Comparison of ENCODE assay signal across 8 cellular contexts in the genomic region with DNA sequence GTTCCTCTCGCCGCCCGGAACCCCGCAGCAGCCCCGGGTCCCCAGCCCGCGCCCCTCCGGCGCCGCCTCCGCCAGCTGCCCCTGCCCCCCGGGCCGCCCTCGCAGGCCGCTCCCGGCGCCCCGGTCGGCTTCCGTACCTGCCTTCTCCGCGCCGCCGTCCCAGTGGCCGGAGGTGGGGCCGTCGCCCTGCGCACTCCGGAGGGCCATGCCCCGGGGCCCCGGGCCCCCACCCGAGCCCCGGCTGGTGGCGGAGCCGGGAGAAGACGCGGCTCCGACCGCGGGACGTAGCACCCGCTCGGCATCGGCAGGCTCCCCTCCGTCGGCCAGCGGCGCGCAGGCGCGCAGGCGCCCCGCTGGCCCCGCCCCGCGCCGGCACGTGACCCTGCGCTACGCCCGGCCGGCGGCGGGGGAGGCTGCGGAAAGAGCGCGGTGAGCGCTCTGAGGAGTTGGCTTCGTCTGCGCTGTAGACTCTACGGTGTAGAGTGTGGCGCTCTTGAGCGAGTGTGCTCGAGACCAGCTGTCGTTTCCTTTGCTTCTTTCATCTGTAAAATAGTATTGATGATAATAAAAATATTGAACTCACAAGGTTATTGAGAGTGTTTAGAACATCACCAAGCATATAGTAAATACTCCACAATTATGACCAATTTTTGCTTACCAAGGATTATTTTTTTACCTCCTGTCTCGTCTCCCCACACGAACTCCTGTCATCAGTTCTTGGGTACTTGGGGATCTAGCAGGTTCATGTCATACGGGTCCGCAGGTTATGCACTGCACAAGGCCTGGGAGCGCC. TPM values are rescaled to one million over a fixed set of nuclear protein-coding genes. Genes with fewer than 3 reads are reported as not detected.
A peak's percentile ranks its signal among the peaks of the same experiment; 100 is the strongest.
DNase-seq lines count a peak whose midpoint lies in the region; ATAC-seq and TF ChIP-seq lines count a peak whose summit lies in the region.

A gene with protein sequence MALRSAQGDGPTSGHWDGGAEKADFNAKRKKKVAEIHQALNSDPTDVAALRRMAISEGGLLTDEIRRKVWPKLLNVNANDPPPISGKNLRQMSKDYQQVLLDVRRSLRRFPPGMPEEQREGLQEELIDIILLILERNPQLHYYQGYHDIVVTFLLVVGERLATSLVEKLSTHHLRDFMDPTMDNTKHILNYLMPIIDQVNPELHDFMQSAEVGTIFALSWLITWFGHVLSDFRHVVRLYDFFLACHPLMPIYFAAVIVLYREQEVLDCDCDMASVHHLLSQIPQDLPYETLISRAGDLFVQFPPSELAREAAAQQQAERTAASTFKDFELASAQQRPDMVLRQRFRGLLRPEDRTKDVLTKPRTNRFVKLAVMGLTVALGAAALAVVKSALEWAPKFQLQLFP (minus strand): TSS at position 335 of the 793 bp plus-strand sequence. CDS start 128 bp downstream, at position 207.

- H3K9me3 Mint-ChIP-seq in activated T-cell treated with anti-CD3 and anti-CD28 coated beads, Interleukin-2, amount 50 U/mL, for 24 hours = no peaks in the 10 kb centered on the region

- DNase-seq in DND-41 = peak; percentile 90
- peak; percentile 90 for DNase-seq in activated T-cell treated with anti-CD3 and anti-CD28 coated beads, Interleukin-2, amount 50 U/mL, for 24 hours
- no peak for DNase-seq in esophagus muscularis mucosa (ENCODE audit: extremely low spot score)
- DNase-seq in stimulated activated CD8-positive, alpha-beta memory T cell treated with anti-CD3 and anti-CD28 coated beads, Interleukin-7, amount 100 ng/mL, for 4 hours (ENCODE audit: low read depth in 2 of 2) = peak; percentile 61 to 82

- H4K20me1 ChIP-seq in DND-41 (ENCODE audit: insufficient read depth, low read length) (peaks cover 44% of the 10 kb centered on the region), KMS-11 (ENCODE audit: insufficient read depth) (peaks cover 7% of the 10 kb centered on the region)

- peaks cover 29% of the 10 kb centered on the region for H3K36me3 Mint-ChIP-seq in activated T-cell treated with anti-CD3 and anti-CD28 coated beads, Interleukin-2, amount 50 U/mL, for 24 hours (ENCODE audit: low read depth)

- no peak for TF ChIP-seq POLR2A in esophagus muscularis mucosa (IDR thresholded peaks at IDR 0.05; ENCODE audit: low read depth)

- H3K27me3 ChIP-seq in DND-41 (ENCODE audit: insufficient read depth, low read length, poor library complexity) = no peaks in the 10 kb centered on the region
- H3K27me3 ChIP-seq in KMS-11 (ENCODE audit: insufficient read depth, low read depth) = no peaks in the 10 kb centered on the region
- H3K27me3 ChIP-seq in esophagus muscularis mucosa = no peaks in the 10 kb centered on the region
- no peaks in the 10 kb centered on the region for H3K27me3 ChIP-seq in muscle layer of duodenum (ENCODE audit: low read depth, low read length)

- H3K4me1 ChIP-seq in DND-41 (ENCODE audit: insufficient read depth, low read length) (peaks cover 36% of the 10 kb centered on the region), KMS-11 (ENCODE audit: low read depth, poor library complexity, severe bottlenecking) (peaks cover 27% of the 10 kb centered on the region), esophagus muscularis mucosa (peaks cover 33 to 49% (median 41%) of the 10 kb centered on the region in 4 donors), muscle layer of duodenum (ENCODE audit: control insufficient read depth in 1 of 2, insufficient read depth in 2 of 2, low read length in 2 of 2) (peaks cover 12 to 41% of the 10 kb centered on the region in 2 donors)

- WGBS in esophagus muscularis mucosa = 2% methylated on average over 13 of the region's 80 CpGs

- peak within 1 kb of the TSS; percentile 60 to 78; a peak in 3 of 4 replicates for H3K4me3 ChIP-seq in DND-41 (ENCODE audit: low read depth in 1 of 2, low read length in 2 of 2)
- H3K4me3 ChIP-seq in KMS-11 (IDR thresholded peaks at IDR 0.05; ENCODE audit: insufficient read depth, low read depth, low read length) = no peak within 1 kb of the TSS
- H3K4me3 ChIP-seq in esophagus muscularis mucosa = peak within 1 kb of the TSS; percentile 68 to 86 (median 76)
- H3K4me3 ChIP-seq in muscle layer of duodenum (ENCODE audit: low read depth in 1 of 2, low read length in 2 of 2) = peak within 1 kb of the TSS; percentile 87 to 94

- H3K27ac ChIP-seq in DND-41 (ENCODE audit: low read length) (peak within 1 kb of the TSS; percentile 79), KMS-11 (peak within 1 kb of the TSS; percentile 60), esophagus muscularis mucosa (replicated peaks in 1 of 4) (peak within 1 kb of the TSS; percentile 89 to 98 (median 96)), muscle layer of duodenum (ENCODE audit: low read length) (peak within 1 kb of the TSS; percentile 80)

- H3K27me3 Mint-ChIP-seq in activated T-cell treated with anti-CD3 and anti-CD28 coated beads, Interleukin-2, amount 50 U/mL, for 24 hours = no peaks in the 10 kb centered on the region

- H3K36me3 ChIP-seq in DND-41 (ENCODE audit: insufficient read depth, low read length) (no peaks in the 10 kb centered on the region; the same call in 1 of the 2 replicates), KMS-11 (ENCODE audit: insufficient read depth) (no peaks in the 10 kb centered on the region), esophagus muscularis mucosa (no peaks in the 10 kb centered on the region), muscle layer of duodenum (ENCODE audit: control insufficient read depth in 1 of 2, insufficient read depth in 2 of 2, low read length in 2 of 2) (no peaks in the 10 kb centered on the region)

- H3K79me2 ChIP-seq in DND-41 (ENCODE audit: insufficient read depth, low read length) (peaks cover 49% of the 10 kb centered on the region), KMS-11 (ENCODE audit: insufficient read depth, low read depth) (peaks cover 43% of the 10 kb centered on the region)

- H3K4me2 ChIP-seq in DND-41 (ENCODE audit: insufficient read depth, low read length) (peak within 1 kb of the TSS; percentile 90), KMS-11 (peak within 1 kb of the TSS; percentile 94)

- H3K4me1 Mint-ChIP-seq in activated T-cell treated with anti-CD3 and anti-CD28 coated beads, Interleukin-2, amount 50 U/mL, for 24 hours (ENCODE audit: low read depth) = peaks cover 47% of the 10 kb centered on the region

- peak within 1 kb of the TSS; percentile 70 for H3K9ac ChIP-seq in DND-41 (ENCODE audit: low read depth, low read length)
- H3K9ac ChIP-seq in KMS-11 = peak within 1 kb of the TSS; percentile 61; the same call in 1 of the 2 replicates

- intact Hi-C loops in esophagus muscularis mucosa (cut with DNase I) = loop anchor here (2.0 to 5.0 kb wide), 2 partner anchors 55 to 114 kb away; a partner anchor contains a TSS

- H3K27ac Mint-ChIP-seq in activated T-cell treated with anti-CD3 and anti-CD28 coated beads, Interleukin-2, amount 50 U/mL, for 24 hours = peak within 1 kb of the TSS; percentile 96

- no peak for TF ChIP-seq EP300 in esophagus muscularis mucosa (IDR thresholded peaks at IDR 0.05)

- TF ChIP-seq CTCF in DND-41 (IDR thresholded peaks at IDR 0.05; ENCODE audit: borderline replicate concordance, extremely low read depth, low read length, poor library complexity, severe bottlenecking) (peak; percentile 62), KMS-11 (conservative IDR thresholded peaks at IDR 0.05; ENCODE audit: low read depth, low read length) (no peak), esophagus muscularis mucosa (IDR thresholded peaks at IDR 0.05) (peak in 2 of 3 experiments; percentile 9 to 17)

- H3K9me3 ChIP-seq in DND-41 (ENCODE audit: insufficient read depth, low read length, severe bottlenecking) (peaks cover 2% of the 10 kb centered on the region), esophagus muscularis mucosa (no peaks in the 10 kb centered on the region), muscle layer of duodenum (ENCODE audit: control insufficient read depth in 1 of 2, low read length in 2 of 2) (no peaks in the 10 kb centered on the region)

- H2AFZ ChIP-seq in DND-41 (ENCODE audit: low read depth, low read length) (peak within 1 kb of the TSS; percentile 90), KMS-11 (ENCODE audit: low read depth) (peak within 1 kb of the TSS; percentile 83)

- H3K4me3 Mint-ChIP-seq in activated T-cell treated with anti-CD3 and anti-CD28 coated beads, Interleukin-2, amount 50 U/mL, for 24 hours = peak within 1 kb of the TSS; percentile 95

- peak; percentile 96 for ATAC-seq in DND-41 (ENCODE audit: insufficient read depth, low read depth)
- peak; percentile 90 for ATAC-seq in GM21786 (IDR thresholded peaks at IDR 0.05; ENCODE audit: unreplicated experiment)

TF ChIP-seq in PFSK-1, 5 proteins besides CTCF, POLR2A, EP300 and RAD21:
- peak; percentile 83 for TF ChIP-seq TAF1 (IDR thresholded peaks at IDR 0.05; ENCODE audit: borderline replicate concordance, insufficient read depth, low read length)
- TF ChIP-seq, protein P1, sequence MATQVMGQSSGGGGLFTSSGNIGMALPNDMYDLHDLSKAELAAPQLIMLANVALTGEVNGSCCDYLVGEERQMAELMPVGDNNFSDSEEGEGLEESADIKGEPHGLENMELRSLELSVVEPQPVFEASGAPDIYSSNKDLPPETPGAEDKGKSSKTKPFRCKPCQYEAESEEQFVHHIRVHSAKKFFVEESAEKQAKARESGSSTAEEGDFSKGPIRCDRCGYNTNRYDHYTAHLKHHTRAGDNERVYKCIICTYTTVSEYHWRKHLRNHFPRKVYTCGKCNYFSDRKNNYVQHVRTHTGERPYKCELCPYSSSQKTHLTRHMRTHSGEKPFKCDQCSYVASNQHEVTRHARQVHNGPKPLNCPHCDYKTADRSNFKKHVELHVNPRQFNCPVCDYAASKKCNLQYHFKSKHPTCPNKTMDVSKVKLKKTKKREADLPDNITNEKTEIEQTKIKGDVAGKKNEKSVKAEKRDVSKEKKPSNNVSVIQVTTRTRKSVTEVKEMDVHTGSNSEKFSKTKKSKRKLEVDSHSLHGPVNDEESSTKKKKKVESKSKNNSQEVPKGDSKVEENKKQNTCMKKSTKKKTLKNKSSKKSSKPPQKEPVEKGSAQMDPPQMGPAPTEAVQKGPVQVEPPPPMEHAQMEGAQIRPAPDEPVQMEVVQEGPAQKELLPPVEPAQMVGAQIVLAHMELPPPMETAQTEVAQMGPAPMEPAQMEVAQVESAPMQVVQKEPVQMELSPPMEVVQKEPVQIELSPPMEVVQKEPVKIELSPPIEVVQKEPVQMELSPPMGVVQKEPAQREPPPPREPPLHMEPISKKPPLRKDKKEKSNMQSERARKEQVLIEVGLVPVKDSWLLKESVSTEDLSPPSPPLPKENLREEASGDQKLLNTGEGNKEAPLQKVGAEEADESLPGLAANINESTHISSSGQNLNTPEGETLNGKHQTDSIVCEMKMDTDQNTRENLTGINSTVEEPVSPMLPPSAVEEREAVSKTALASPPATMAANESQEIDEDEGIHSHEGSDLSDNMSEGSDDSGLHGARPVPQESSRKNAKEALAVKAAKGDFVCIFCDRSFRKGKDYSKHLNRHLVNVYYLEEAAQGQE (IDR thresholded peaks at IDR 0.05; ENCODE audit: insufficient read depth in 1 of 2, low read depth in 2 of 2, low read length in 2 of 2) = no peak; a peak in 1 of 4 replicates
- peak; percentile 71 for TF ChIP-seq POLR2AphosphoS5 (IDR thresholded peaks at IDR 0.05; ENCODE audit: low read depth, low read length)
- TF ChIP-seq FOXP2 (optimal IDR thresholded peaks at IDR 0.05; ENCODE audit: borderline replicate concordance, extremely low read depth, extremely low read length, insufficient read depth) = peak; percentile 23
TF ChIP-seq in PFSK-1: peak in this region for 3.

RNA-seq across cellular contexts. Expression of the gene that starts here (rescaled TPM):
- polyA plus RNA-seq in PFSK-1 (2012; ENCODE audit: insufficient read length, low read depth) = 33.0 TPM
- 10 to 100 TPM; 34.9 to 47.7 (median 41.7) TPM for total RNA-seq in esophagus muscularis mucosa
